Comparison of ENCODE assay signal across 8 cellular contexts in genomic region chr3:4533489-4534443, GRCh38. TPM values are rescaled to one million over a fixed set of nuclear protein-coding genes. Genes with fewer than 3 reads are reported as not detected.
DNase-seq lines count a peak whose midpoint lies in the region; ATAC-seq and TF ChIP-seq lines count a peak whose summit lies in the region.
"Had no signal": no experiment of that assay in that cellular context is flagged by ENCODE, and none has a peak within 500 bp of the region (broad histone marks: within the 10 kb centered on the region; RNA-seq: fewer than 3 reads in every experiment).

No MANE protein-coding gene starts in this region.

- TF ChIP-seq EP300 in upper lobe of left lung (IDR thresholded peaks at IDR 0.05) = no peak

- H3K9me3 ChIP-seq in lower lobe of right lung (no peaks in the 10 kb centered on the region), upper lobe of left lung (no peaks in the 10 kb centered on the region), Caco-2 (no peaks in the 10 kb centered on the region)

- TF ChIP-seq POLR2A in NB4 (IDR thresholded peaks at IDR 0.05; ENCODE audit: extremely low read depth, insufficient read length) (no peak), upper lobe of left lung (IDR thresholded peaks at IDR 0.05) (no peak)

- CTCF ChIA-PET in Caco-2 (lab: Charles Lee) = interaction anchor here (0.6 kb wide), 1 partner anchor 92 kb away, joined by 3 read pairs; no protein-coding TSS in a partner anchor

- peak; percentile 80 for DNase-seq in NB4 (ENCODE audit: low read depth)
- DNase-seq in brain microvascular endothelial cell = no peak
- peak; percentile 75 for DNase-seq in lower lobe of right lung
- DNase-seq in upper lobe of left lung = peak in 1 of 2 donors; percentile 75
- DNase-seq in HK-2 (ENCODE audit: unreplicated experiment) = no peak
- DNase-seq in Caco-2 = no peak
- DNase-seq in amniotic stem cell (lab: John Stamatoyannopoulos, UW) = no peak
- DNase-seq: activated naive CD4-positive, alpha-beta T cell treated with anti-CD3 and anti-CD28 coated beads, Interleukin-2, amount 10 ng/mL, durations not matched to agents 7 days and 5 days had no signal

- H3K4me3 ChIP-seq in NB4 (ENCODE audit: low read depth, low read length) (no peak overlapping the region), brain microvascular endothelial cell (ENCODE audit: low read depth, low read length) (no peak overlapping the region), lower lobe of right lung (peak overlapping the region; percentile 7), upper lobe of left lung (peak overlapping the region in 1 of 4 donors; percentile 20), Caco-2 (ENCODE audit: low read depth, low read length) (no peak overlapping the region)

- no peaks in the 10 kb centered on the region for H3K4me1 Mint-ChIP-seq in Caco-2 (ENCODE audit: low read depth, unreplicated experiment)
- H3K4me1 Mint-ChIP-seq: activated naive CD4-positive, alpha-beta T cell treated with anti-CD3 and anti-CD28 coated beads, Interleukin-2, amount 10 ng/mL, durations not matched to agents 7 days and 5 days had no signal

- intact Hi-C loops in lower lobe of right lung (cut with DNase I) (no loop called here), Caco-2 (cut with micrococcal nuclease; ENCODE audit: unreplicated experiment) (no loop called here)

- ATAC-seq in lower lobe of right lung = peak; percentile 72 to 74
- peak; percentile 67 to 75 for ATAC-seq in upper lobe of left lung (ENCODE audit: low FRiP score in 2 of 2)

- H3K36me3 ChIP-seq in brain microvascular endothelial cell (replicated peaks) (no peaks in the 10 kb centered on the region), lower lobe of right lung (no peaks in the 10 kb centered on the region), upper lobe of left lung (no peaks in the 10 kb centered on the region), Caco-2 (ENCODE audit: control insufficient read depth, insufficient read depth, low read length) (no peaks in the 10 kb centered on the region)

- BruUV-seq in Caco-2 (replicated peaks; lab: Mats Ljungman, UMichigan) = no TSS peak

- peaks cover 46% of the 10 kb centered on the region for H3K4me1 ChIP-seq in lower lobe of right lung
- peaks cover 22 to 39% (median 27%) of the 10 kb centered on the region in 4 donors for H3K4me1 ChIP-seq in upper lobe of left lung
- H3K4me1 ChIP-seq in Caco-2 = peaks cover 8% of the 10 kb centered on the region

- peak; percentile 27 for TF ChIP-seq CTCF in NB4 (IDR thresholded peaks at IDR 0.05; ENCODE audit: low read depth, low read length)
- TF ChIP-seq CTCF in brain microvascular endothelial cell (IDR thresholded peaks at IDR 0.05; ENCODE audit: low read depth, low read length, missing control alignments) = peak; percentile 14
- no peak for TF ChIP-seq CTCF in lower lobe of right lung (IDR thresholded peaks at IDR 0.05)
- no peak for TF ChIP-seq CTCF in upper lobe of left lung (IDR thresholded peaks at IDR 0.05)
- no peak for TF ChIP-seq CTCF in Caco-2 (IDR thresholded peaks at IDR 0.05; ENCODE audit: insufficient read depth in 1 of 2, low read depth in 1 of 2, low read length in 1 of 2, severe bottlenecking in 1 of 2, unreplicated experiment in 1 of 2)

- no peaks in the 10 kb centered on the region for H3K27me3 ChIP-seq in brain microvascular endothelial cell (replicated peaks)
- no peaks in the 10 kb centered on the region for H3K27me3 ChIP-seq in lower lobe of right lung (ENCODE audit: low read depth)
- H3K27me3 ChIP-seq in upper lobe of left lung = no peaks in the 10 kb centered on the region
- no peaks in the 10 kb centered on the region for H3K27me3 ChIP-seq in Caco-2 (replicated peaks; ENCODE audit: control insufficient read depth, insufficient read depth, low read length)

- no peaks in the 10 kb centered on the region for H3K9me3 Mint-ChIP-seq in Caco-2 (ENCODE audit: unreplicated experiment)

- H3K4me3 Mint-ChIP-seq in Caco-2 (ENCODE audit: unreplicated experiment) = no peak overlapping the region
- H3K4me3 Mint-ChIP-seq: activated naive CD4-positive, alpha-beta T cell treated with anti-CD3 and anti-CD28 coated beads, Interleukin-2, amount 10 ng/mL, durations not matched to agents 7 days and 5 days had no signal

- no peak overlapping the region for H3K27ac ChIP-seq in brain microvascular endothelial cell
- H3K27ac ChIP-seq in lower lobe of right lung = peak overlapping the region; percentile 19
- H3K27ac ChIP-seq in upper lobe of left lung = peak overlapping the region; percentile 3 to 53 (median 28)

- 21 to 24% methylated on average over 14 of the region's 14 CpGs for WGBS in upper lobe of left lung, 2 donors

- in situ Hi-C loops in brain microvascular endothelial cell (cut with HindIII; ENCODE audit: low pct_ligation_motif_present, low sequenced_read_pairs) = no loop called here

- POLR2A ChIA-PET in Caco-2 (lab: Charles Lee) = no interaction called here

- no peaks in the 10 kb centered on the region for H3K36me3 Mint-ChIP-seq in Caco-2 (ENCODE audit: insufficient read depth, unreplicated experiment)

- H3K27me3 Mint-ChIP-seq in Caco-2 (ENCODE audit: insufficient read depth, unreplicated experiment) = no peaks in the 10 kb centered on the region
- H3K27me3 Mint-ChIP-seq: activated naive CD4-positive, alpha-beta T cell treated with anti-CD3 and anti-CD28 coated beads, Interleukin-2, amount 10 ng/mL, durations not matched to agents 7 days and 5 days had no signal

- H3K27ac Mint-ChIP-seq in Caco-2 (ENCODE audit: unreplicated experiment) = no peak overlapping the region
- H3K27ac Mint-ChIP-seq: activated naive CD4-positive, alpha-beta T cell treated with anti-CD3 and anti-CD28 coated beads, Interleukin-2, amount 10 ng/mL, durations not matched to agents 7 days and 5 days had no signal

RNA-seq across cellular contexts. Expression of gene ITPR1, which starts 40.6 kb away (rescaled TPM):
- 69.1 TPM for total RNA-seq in lower lobe of right lung
- total RNA-seq in upper lobe of left lung = 100 to 1,000 TPM in 1 of 6 donors, 10 to 100 TPM in 5; 55.5 to 136 (median 66.2) TPM
- total RNA-seq in Caco-2 (2022) = 8.9 and 10.4 TPM in 2 replicates

Comparison
In these comparisons a context has a peak if more than half of its experiments do, and no peak if none do; other contexts are left out.
1. DNase-seq: peak in NB4 (single experiment) and lower lobe of right lung (single experiment); none in brain microvascular endothelial cell (single experiment), HK-2 (single experiment), Caco-2 (0 of 2) and amniotic stem cell (single experiment).
2. CTCF ChIP-seq: peak in NB4 (single experiment) and brain microvascular endothelial cell (single experiment); none in lower lobe of right lung (single experiment), upper lobe of left lung (0 of 6) and Caco-2 (0 of 2).